In the genomic region with DNA sequence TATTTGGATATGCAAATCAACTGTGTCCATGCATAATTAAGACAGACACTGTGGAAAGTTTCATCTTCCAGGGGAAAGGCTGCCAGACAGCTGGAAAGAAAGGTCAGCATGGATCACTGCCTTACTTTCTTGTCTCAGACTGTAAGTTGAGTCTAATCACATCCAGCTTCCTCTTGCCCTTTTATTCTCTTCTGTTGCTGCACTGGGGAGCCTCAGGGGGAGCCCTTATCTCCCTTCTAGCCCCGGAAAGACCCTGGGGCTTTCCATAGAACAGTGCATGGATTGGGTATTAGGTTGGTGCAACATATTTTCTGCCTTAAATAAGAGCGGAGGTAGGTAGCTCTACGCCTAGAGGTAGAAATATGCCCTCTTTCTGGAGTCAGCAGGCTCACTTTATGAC, we compare ENCODE assay signal across 1 cellular context.
TF ChIP-seq lines count a peak whose summit lies in the region.

No MANE protein-coding gene starts in this region.

TF ChIP-seq in H1, 55 proteins besides CTCF, POLR2A, EP300 and RAD21:
- no peak for TF ChIP-seq EGR1 (IDR thresholded peaks at IDR 0.05; ENCODE audit: borderline replicate concordance, low read depth, low read length)
- no peak for TF ChIP-seq ASH2L (IDR thresholded peaks at IDR 0.05; ENCODE audit: low read length)
- TF ChIP-seq GABPA (IDR thresholded peaks at IDR 0.05; ENCODE audit: borderline replicate concordance, insufficient read depth, low read length): no peak
- TF ChIP-seq SIN3A (conservative IDR thresholded peaks at IDR 0.05 in 1 of 2, IDR thresholded peaks at IDR 0.05 in 1 of 2; ENCODE audit: low read depth in 1 of 2, low read length in 2 of 2): no peak
- no peak for TF ChIP-seq POLR2AphosphoS5 (IDR thresholded peaks at IDR 0.05; ENCODE audit: low read depth, low read length)
- no peak for TF ChIP-seq FOSL1 (IDR thresholded peaks at IDR 0.05; ENCODE audit: insufficient read depth, low read depth, low read length)
- TF ChIP-seq TAF1 (IDR thresholded peaks at IDR 0.05; ENCODE audit: low read depth, low read length): no peak
- TF ChIP-seq, protein P1, sequence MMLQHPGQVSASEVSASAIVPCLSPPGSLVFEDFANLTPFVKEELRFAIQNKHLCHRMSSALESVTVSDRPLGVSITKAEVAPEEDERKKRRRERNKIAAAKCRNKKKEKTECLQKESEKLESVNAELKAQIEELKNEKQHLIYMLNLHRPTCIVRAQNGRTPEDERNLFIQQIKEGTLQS (IDR thresholded peaks at IDR 0.05; ENCODE audit: insufficient read depth, low read depth, low read length): no peak
- TF ChIP-seq RNF2 (IDR thresholded peaks at IDR 0.05; ENCODE audit: borderline replicate concordance, low read depth, low read length, missing control alignments, poor library complexity, severe bottlenecking): no peak
